In genomic region chr1:154960446-154961136, GRCh38 we compare ENCODE assay signal across 1 cellular context.
TF ChIP-seq lines count a peak whose summit lies in the region.

No MANE protein-coding gene starts in this region.

TF ChIP-seq in K562, 482 proteins besides CTCF, POLR2A, EP300 and RAD21:
- 0 out of 3 replicates have a peak, but pooled peaks of 1 of the 2 experiments have one; percentile 15 for TF ChIP-seq CBX3 (IDR thresholded peaks at IDR 0.05; ENCODE audit: borderline replicate concordance in 1 of 2, low read length in 2 of 2)
- TF ChIP-seq SMARCE1 (IDR thresholded peaks at IDR 0.05) = 0 out of 2 replicates have a peak, but pooled peaks have one; percentile 19
- TF ChIP-seq ZNF224 (CRISPR knock-in tag; IDR thresholded peaks at IDR 0.05) = 0 out of 2 replicates have a peak, but pooled peaks have one; percentile 25
- TF ChIP-seq RBM22 (IDR thresholded peaks at IDR 0.05; ENCODE audit: low read depth, low read length, poor library complexity, severe bottlenecking) = no peak
- TF ChIP-seq ZC3H11A (IDR thresholded peaks at IDR 0.05; ENCODE audit: low read depth, low read length) = no peak
- TF ChIP-seq ZNF512 (tag; IDR thresholded peaks at IDR 0.05) = peak; percentile 76
